Comparison of ENCODE assay signal across 8 cellular contexts in genomic region chr11:46121328-46121723, GRCh38. TPM values are rescaled to one million over a fixed set of nuclear protein-coding genes. Genes with fewer than 3 reads are reported as not detected.
DNase-seq lines count a peak whose midpoint lies in the region; ATAC-seq and TF ChIP-seq lines count a peak whose summit lies in the region.

TSS of gene PHF21A (minus strand) at chr11:46121454. CDS start at chr11:46084219, 37,235 bp downstream.

- intact Hi-C loops in breast epithelium (cut with DNase I; ENCODE audit: low total_unique reads), result no loop called here

- TF ChIP-seq CTCF in 22Rv1 (IDR thresholded peaks at IDR 0.05) (no peak), WERI-Rb-1 (IDR thresholded peaks at IDR 0.05; ENCODE audit: low read depth, low read length) (no peak), breast epithelium (IDR thresholded peaks at IDR 0.05) (no peak)

- H3K27me3 ChIP-seq in WERI-Rb-1 (ENCODE audit: insufficient read depth, low read depth, severe bottlenecking) (no peaks in the 10 kb centered on the region), breast epithelium (no peaks in the 10 kb centered on the region)

- H3K9me3 ChIP-seq in WERI-Rb-1 (ENCODE audit: severe bottlenecking) (no peaks in the 10 kb centered on the region), breast epithelium (no peaks in the 10 kb centered on the region)

- peak within 1 kb of the TSS; percentile 99 for H3K27ac ChIP-seq in 22Rv1
- H3K27ac ChIP-seq in WERI-Rb-1, result peak within 1 kb of the TSS; percentile 92
- peak within 1 kb of the TSS; percentile 91 to 99 for H3K27ac ChIP-seq in breast epithelium

- ATAC-seq in GM18520 (IDR thresholded peaks at IDR 0.05; ENCODE audit: unreplicated experiment) (peak; percentile 36), HG03060 (IDR thresholded peaks at IDR 0.05; ENCODE audit: low read depth, unreplicated experiment) (peak; percentile 18)

- H3K4me3 ChIP-seq in WERI-Rb-1 (ENCODE audit: low read depth, low read length) (peak within 1 kb of the TSS; percentile 92), breast epithelium (peak within 1 kb of the TSS; percentile 69 to 79 (median 73))

- no peak for TF ChIP-seq POLR2A in breast epithelium (IDR thresholded peaks at IDR 0.05)

- H3K4me1 ChIP-seq in breast epithelium, result no peaks in the 10 kb centered on the region

- DNase-seq in NCI-H2196 (lab: John Stamatoyannopoulos, UW; ENCODE audit: unreplicated experiment) (peak; percentile 91), WERI-Rb-1 (peak; percentile 93), breast epithelium (ENCODE audit: low spot score in 2 of 2) (peak; percentile 81 to 83), inferior parietal cortex (ENCODE audit: extremely low spot score) (peak; percentile 74)
- peak; percentile 85 to 88 (median 86) for DNase-seq in stimulated activated CD4-positive, alpha-beta T cell treated with anti-CD3 and anti-CD28 coated beads, Interleukin-12 subunit alpha, Interleukin-12 subunit beta, amount 100 ng/mL, for 48 hours (ENCODE audit: low read depth in 2 of 3, low spot score in 1 of 3)

- H3K36me3 ChIP-seq in WERI-Rb-1, result no peaks in the 10 kb centered on the region
- H3K36me3 ChIP-seq in breast epithelium, result no peaks in the 10 kb centered on the region

RNA-seq across cellular contexts. Expression of gene PHF21A, which starts in this region (rescaled TPM):
- total RNA-seq in breast epithelium, result 10 to 100 TPM; 23.4 to 70.8 (median 42.7) TPM

Comparison
In these comparisons a context has a peak if more than half of its experiments do, and no peak if none do; other contexts are left out.
1. Peak in every context shown above with its lines: DNase-seq, ATAC-seq, H3K4me3 ChIP-seq and H3K27ac ChIP-seq.